ENCODE assay signal across 20 cellular contexts in genomic region chr2:217660423-217660822, GRCh38.
A peak's percentile ranks its signal among the peaks of the same experiment; 100 is the strongest.
DNase-seq lines count a peak whose midpoint lies in the region; ATAC-seq and TF ChIP-seq lines count a peak whose summit lies in the region.
"Had no signal": no experiment of that assay in that cellular context is flagged by ENCODE, and none has a peak within 500 bp of the region (broad histone marks: within the 10 kb centered on the region; RNA-seq: fewer than 3 reads in every experiment).

No MANE protein-coding gene starts in this region.

- H4K20me1 ChIP-seq in BLaER1 treated with 17β-estradiol and CSF1 and Interleukin-3, amounts not matched to agents 10 nM and 100 nM: peaks cover 0 to 55% (median 9%) of the 10 kb centered on the region in 11 experiments; a peak in 8 of 22 replicates

- peaks cover 18 to 22% (median 20%) of the 10 kb centered on the region in 10 experiments for H3K4me1 ChIP-seq in BLaER1 treated with 17β-estradiol and CSF1 and Interleukin-3, amounts not matched to agents 10 nM and 100 nM
- H3K4me1 ChIP-seq: Peyer's patch had no signal

- no peaks in the 10 kb centered on the region for H3K27me3 Mint-ChIP-seq in activated T-helper 1 cell treated with anti-CD3 and anti-CD28 coated beads, Interleukin-12 subunit alpha, Interleukin-12 subunit beta, Interleukin-2, Interleukin-4 antibody, amounts not matched to agents 30 ng/mL and 10 ng/mL and 1 ng/mL, durations not matched to agents 14 hours and 24 hours and 36 hours (ENCODE audit: insufficient read depth)
- H3K27me3 Mint-ChIP-seq in osteocyte (ENCODE audit: unreplicated experiment): no peaks in the 10 kb centered on the region

- H3K27ac Mint-ChIP-seq in activated T-helper 1 cell treated with anti-CD3 and anti-CD28 coated beads, Interleukin-12 subunit alpha, Interleukin-12 subunit beta, Interleukin-2, Interleukin-4 antibody, amounts not matched to agents 30 ng/mL and 10 ng/mL and 1 ng/mL, durations not matched to agents 14 hours and 24 hours and 36 hours: peak overlapping the region; percentile 13
- peak overlapping the region; percentile 89 for H3K27ac Mint-ChIP-seq in osteocyte (ENCODE audit: unreplicated experiment)

- no peak overlapping the region for H3K27ac ChIP-seq in BLaER1 treated with 17β-estradiol and CSF1 and Interleukin-3, amounts not matched to agents 10 nM and 100 nM
- H3K27ac ChIP-seq: HL-60, KMS-11 had no signal

- no peak overlapping the region for H3K4me3 Mint-ChIP-seq in activated T-helper 1 cell treated with anti-CD3 and anti-CD28 coated beads, Interleukin-12 subunit alpha, Interleukin-12 subunit beta, Interleukin-2, Interleukin-4 antibody, amounts not matched to agents 30 ng/mL and 10 ng/mL and 1 ng/mL, durations not matched to agents 14 hours and 24 hours and 36 hours
- H3K4me3 Mint-ChIP-seq in osteocyte (ENCODE audit: unreplicated experiment): no peak overlapping the region

- ATAC-seq in HG02610 (IDR thresholded peaks at IDR 0.05; ENCODE audit: unreplicated experiment) (peak; percentile 66), HG03175 (IDR thresholded peaks at IDR 0.05; ENCODE audit: unreplicated experiment) (no peak), HG03442 (IDR thresholded peaks at IDR 0.05; ENCODE audit: unreplicated experiment) (no peak), GM19023 (IDR thresholded peaks at IDR 0.05; ENCODE audit: unreplicated experiment) (no peak)
- ATAC-seq: HCT116 had no signal

- no peaks in the 10 kb centered on the region for H3K36me3 ChIP-seq in BLaER1 treated with 17β-estradiol and CSF1 and Interleukin-3, amounts not matched to agents 10 nM and 100 nM
- H3K36me3 ChIP-seq: Peyer's patch had no signal

- H3K36me3 Mint-ChIP-seq in activated T-helper 1 cell treated with anti-CD3 and anti-CD28 coated beads, Interleukin-12 subunit alpha, Interleukin-12 subunit beta, Interleukin-2, Interleukin-4 antibody, amounts not matched to agents 30 ng/mL and 10 ng/mL and 1 ng/mL, durations not matched to agents 14 hours and 24 hours and 36 hours (ENCODE audit: low read depth): no peaks in the 10 kb centered on the region
- H3K36me3 Mint-ChIP-seq in osteocyte (ENCODE audit: unreplicated experiment): peaks cover 3% of the 10 kb centered on the region

- no peak overlapping the region for H3K4me3 ChIP-seq in BLaER1 treated with 17β-estradiol and CSF1 and Interleukin-3, amounts not matched to agents 10 nM and 100 nM
- H3K4me3 ChIP-seq: Peyer's patch had no signal

- no peak overlapping the region for H3K9ac ChIP-seq in BLaER1 treated with 17β-estradiol and CSF1 and Interleukin-3, amounts not matched to agents 10 nM and 100 nM
- H3K9ac ChIP-seq: KMS-11 had no signal

- no peaks in the 10 kb centered on the region for H3K9me3 ChIP-seq in BLaER1 treated with 17β-estradiol and CSF1 and Interleukin-3, amounts not matched to agents 10 nM and 100 nM (replicated peaks in 1 of 11)
- H3K9me3 ChIP-seq: Peyer's patch had no signal

- H3K27me3 ChIP-seq in BLaER1 treated with 17β-estradiol and CSF1 and Interleukin-3, amounts not matched to agents 10 nM and 100 nM: peaks cover 68 to 87% (median 81%) of the 10 kb centered on the region in 11 experiments
- H3K27me3 ChIP-seq: Peyer's patch had no signal

- intact Hi-C loops in activated T-helper 1 cell treated with anti-CD3 and anti-CD28 coated beads, Interleukin-12 subunit alpha, Interleukin-12 subunit beta, Interleukin-2, Interleukin-4 antibody, amounts not matched to agents 30 ng/mL and 10 ng/mL and 1 ng/mL, durations not matched to agents 14 hours and 24 hours and 36 hours (cut with micrococcal nuclease): no loop called here

- DNase-seq in activated T-helper 1 cell treated with anti-CD3 and anti-CD28 coated beads, Interleukin-12 subunit alpha, Interleukin-12 subunit beta, Interleukin-2, Interleukin-4 antibody, amounts not matched to agents 30 ng/mL and 10 ng/mL and 1 ng/mL, durations not matched to agents 14 hours and 24 hours and 36 hours (ENCODE audit: low spot score): no peak
- DNase-seq in osteocyte (ENCODE audit: extremely low spot score, unreplicated experiment): no peak
- DNase-seq in activated CD8-positive, alpha-beta memory T cell treated with anti-CD3 and anti-CD28 coated beads for 24 hours: no peak
- DNase-seq: DMS53, EL, GF-D8, NCI-H1105 treated with DMSO at 0.1 percent for 48 hours, NCI-H2081, NCI-H2171 treated with DMSO at 0.1 percent for 48 hours, NCI-H524 treated with DMSO at 0.1 percent for 48 hours, NCI-H82, Peyer's patch had no signal

- H3K9me3 Mint-ChIP-seq in activated T-helper 1 cell treated with anti-CD3 and anti-CD28 coated beads, Interleukin-12 subunit alpha, Interleukin-12 subunit beta, Interleukin-2, Interleukin-4 antibody, amounts not matched to agents 30 ng/mL and 10 ng/mL and 1 ng/mL, durations not matched to agents 14 hours and 24 hours and 36 hours: no peaks in the 10 kb centered on the region
- H3K9me3 Mint-ChIP-seq in osteocyte (ENCODE audit: unreplicated experiment): peaks cover 5% of the 10 kb centered on the region

- peak overlapping the region; percentile 12 to 68 (median 58); a peak in 19 of 22 replicates for H3K4me2 ChIP-seq in BLaER1 treated with 17β-estradiol and CSF1 and Interleukin-3, amounts not matched to agents 10 nM and 100 nM
- H3K4me2 ChIP-seq: KMS-11 had no signal

- H3K4me1 Mint-ChIP-seq in activated T-helper 1 cell treated with anti-CD3 and anti-CD28 coated beads, Interleukin-12 subunit alpha, Interleukin-12 subunit beta, Interleukin-2, Interleukin-4 antibody, amounts not matched to agents 30 ng/mL and 10 ng/mL and 1 ng/mL, durations not matched to agents 14 hours and 24 hours and 36 hours (ENCODE audit: low read depth): peaks cover 21% of the 10 kb centered on the region
- H3K4me1 Mint-ChIP-seq in osteocyte (ENCODE audit: unreplicated experiment): peaks cover 55% of the 10 kb centered on the region

- TF ChIP-seq CTCF in osteocyte (IDR thresholded peaks at IDR 0.05): no peak
